Comparison of ENCODE assay signal across 23 cellular contexts in the genomic region with DNA sequence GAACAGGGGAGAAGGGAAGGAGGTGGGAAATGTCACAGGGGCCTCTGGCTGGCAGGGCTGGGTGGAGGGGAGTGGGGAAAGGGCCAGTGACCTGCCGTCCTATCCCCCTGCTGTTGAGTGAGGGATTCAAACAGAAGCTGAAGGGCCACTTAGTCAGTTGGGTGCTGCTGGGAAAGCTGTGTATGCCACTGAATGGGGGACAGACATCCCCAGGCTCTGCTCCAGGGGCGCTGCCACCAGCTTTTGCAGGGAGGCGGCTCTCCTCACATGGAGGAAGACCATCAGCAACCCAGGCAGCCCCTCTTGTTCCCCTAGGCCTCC. TPM values are rescaled to one million over a fixed set of nuclear protein-coding genes. Genes with fewer than 3 reads are reported as not detected.
"Had no signal": no experiment of that assay in that cellular context is flagged by ENCODE, and none has a peak within 500 bp of the region (broad histone marks: within the 10 kb centered on the region; RNA-seq: fewer than 3 reads in every experiment).

No MANE protein-coding gene starts in this region.

- H3K27me3 Mint-ChIP-seq: activated CD4-positive, alpha-beta memory T cell treated with anti-CD3 and anti-CD28 coated beads, Interleukin-2, amount 10 ng/mL, durations not matched to agents 7 days and 5 days had no signal

- H3K9me3 Mint-ChIP-seq: activated CD4-positive, alpha-beta memory T cell treated with anti-CD3 and anti-CD28 coated beads, Interleukin-2, amount 10 ng/mL, durations not matched to agents 7 days and 5 days; activated T-helper 2 cell treated with anti-CD3 and anti-CD28 coated beads, Interferon-gamma antibody, Interleukin-2, Interleukin-4, amounts not matched to agents 10 μg/mL and 5 μg/mL and 100 μg/mL, durations not matched to agents 14 hours and 24 hours and 36 hours had no signal

- H3K9ac ChIP-seq: KMS-11 had no signal

- H3K4me2 ChIP-seq: KMS-11 had no signal

- H3K36me3 ChIP-seq: adrenal gland had no signal

- DNase-seq: activated CD4-positive, alpha-beta T cell treated with anti-CD3 and anti-CD28 coated beads, Interleukin-2, amount 50 U/mL, for 1 hour; adrenal gland; anterior cingulate cortex; MV-4-11; NCI-H1092 treated with DMSO at 0.1 percent for 48 hours; NCI-H1417 treated with DMSO at 0.1 percent for 48 hours; NCI-H1694; NCI-H2029; NCI-H2107; NCI-H2171 treated with DMSO at 0.1 percent for 48 hours; NCI-H345; NCI-H510A; NCI-H526 treated with DMSO at 0.1 percent for 48 hours; SHP77 treated with DMSO at 0.1 percent for 48 hours; T-helper 9 cell had no signal

- H3K4me3 Mint-ChIP-seq: activated CD4-positive, alpha-beta memory T cell treated with anti-CD3 and anti-CD28 coated beads, Interleukin-2, amount 10 ng/mL, durations not matched to agents 7 days and 5 days; activated CD4-positive, alpha-beta T cell treated with anti-CD3 and anti-CD28 coated beads for 36 hours; activated naive CD8-positive, alpha-beta T cell; T-helper 1 cell treated with Interleukin-12 subunit alpha and Interleukin-12 subunit beta and Interleukin-4 antibody, amounts not matched to agents 30 μg/mL and 1 μg/mL, for 36 hours had no signal

- H3K27ac Mint-ChIP-seq: activated CD4-positive, alpha-beta T cell treated with anti-CD3 and anti-CD28 coated beads for 36 hours; activated naive CD8-positive, alpha-beta T cell; activated T-helper 2 cell treated with anti-CD3 and anti-CD28 coated beads, Interferon-gamma antibody, Interleukin-2, Interleukin-4, amounts not matched to agents 10 μg/mL and 5 μg/mL and 100 μg/mL, durations not matched to agents 14 hours and 24 hours and 36 hours; T-helper 1 cell treated with Interleukin-12 subunit alpha and Interleukin-12 subunit beta and Interleukin-4 antibody, amounts not matched to agents 30 μg/mL and 1 μg/mL, for 36 hours had no signal

- H3K27ac ChIP-seq: adrenal gland, KMS-11, VCaP had no signal

- H3K4me3 ChIP-seq: adrenal gland had no signal

- H3K9me3 ChIP-seq: adrenal gland had no signal

RNA-seq across cellular contexts. Expression of a gene that starts 50.0 kb away (rescaled TPM):
- total RNA-seq: MCF 10A had no signal
